Comparison of ENCODE assay signal across 8 cellular contexts in the genomic region with DNA sequence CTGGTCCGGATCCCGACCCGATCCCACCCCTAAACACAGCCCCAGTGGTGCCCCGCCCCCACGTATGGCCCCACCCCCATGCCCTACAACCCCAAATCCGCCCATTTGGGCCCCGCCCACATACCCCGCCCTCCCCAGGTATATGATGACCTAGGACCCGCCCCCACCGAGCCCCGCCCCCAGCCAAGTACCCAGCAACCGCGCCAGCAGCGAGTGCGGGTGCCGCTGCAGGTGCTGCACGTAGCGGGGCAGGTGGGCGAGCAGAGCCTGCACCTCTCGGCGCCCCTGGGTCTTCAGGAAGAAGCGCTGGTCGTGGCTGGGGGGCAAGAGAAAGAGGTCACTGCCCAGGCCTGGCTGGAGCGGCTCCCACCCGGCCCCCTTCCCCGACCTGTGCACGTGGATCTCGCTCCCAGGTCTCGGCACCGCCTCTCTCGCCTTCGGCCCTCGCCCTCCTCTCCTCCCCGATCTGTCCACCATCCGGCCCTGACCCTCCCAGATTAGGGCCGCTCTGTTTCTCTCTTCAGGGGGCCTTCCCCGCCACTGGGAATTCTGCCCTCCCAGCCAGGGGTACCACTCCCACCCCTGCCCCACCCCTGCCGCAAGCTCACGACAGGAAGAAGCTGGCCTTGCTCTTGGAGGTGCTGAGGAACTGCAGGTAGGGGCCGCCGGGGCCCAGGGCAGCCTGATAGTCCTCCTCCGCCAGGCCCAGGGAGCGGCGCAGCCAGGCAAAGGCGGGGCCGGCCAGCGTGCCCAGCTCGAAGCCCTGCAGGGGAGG. TPM values are rescaled to one million over a fixed set of nuclear protein-coding genes. Genes with fewer than 3 reads are reported as not detected.
DNase-seq lines count a peak whose midpoint lies in the region; ATAC-seq, FAIRE-seq and TF ChIP-seq lines count a peak whose summit lies in the region.

No MANE protein-coding gene starts in this region.

- FAIRE-seq in K562 (lab: Jason Lieb, UNC) (no peak), urothelium cell line (lab: Jason Lieb, UNC) (no peak)

- H3K4me3 ChIP-seq in K562 (peak overlapping the region; percentile 35), mucosa of descending colon (no peak overlapping the region), transverse colon (peak overlapping the region in 2 of 4 donors; percentile 21 to 30)

- peak overlapping the region; percentile 86 for H2AFZ ChIP-seq in K562 (ENCODE audit: low read depth, low read length)

- peak overlapping the region in 1 of 2 experiments; percentile 80; a peak in 3 of 4 replicates for H3K9ac ChIP-seq in K562 (ENCODE audit: insufficient read depth in 1 of 2, low read depth in 2 of 2, low read length in 2 of 2)

- intact Hi-C loops in K562 (cut with micrococcal nuclease) (no loop called here), mucosa of descending colon (cut with DNase I, micrococcal nuclease) (loop anchor here in 1 of 2 donors (10.0 kb wide), 1 partner anchor 333 kb away; no protein-coding TSS in a partner anchor), transverse colon (cut with DNase I; ENCODE audit: low total_unique reads) (no loop called here)

- no peaks in the 10 kb centered on the region for H3K36me3 ChIP-seq in K562 (ENCODE audit: control insufficient read depth, insufficient read depth, low read length)
- H3K36me3 ChIP-seq in mucosa of descending colon (ENCODE audit: low read depth), result no peaks in the 10 kb centered on the region
- H3K36me3 ChIP-seq in transverse colon, result no peaks in the 10 kb centered on the region

- peak; percentile 54 for DNase-seq in GM10248 (ENCODE audit: extremely low spot score)
- DNase-seq in T-cell, result peak; percentile 46 to 86 (median 78)
- peak; percentile 82 to 93 (median 92) for DNase-seq in K562 (ENCODE audit: extremely low read depth in 1 of 4, low spot score in 3 of 4)
- peak; percentile 86 to 91 (median 89) for DNase-seq in mucosa of descending colon
- peak; percentile 84 for DNase-seq in transverse colon
- DNase-seq in endothelial cell (ENCODE audit: low spot score), result no peak
- no peak for DNase-seq in urothelium cell line (ENCODE audit: low spot score)

- no peaks in the 10 kb centered on the region for H3K9me1 ChIP-seq in K562 (ENCODE audit: control insufficient read depth, insufficient read depth, low read length)

- TF ChIP-seq RAD21 in K562 (CRISPR knock-in tag; conservative IDR thresholded peaks at IDR 0.05 in 1 of 2, IDR thresholded peaks at IDR 0.05 in 1 of 2), result no peak

- H3K27ac ChIP-seq in K562 (ENCODE audit: extremely low read depth, low read depth, low read length) (no peak overlapping the region), transverse colon (peak overlapping the region in 1 of 4 donors; percentile 12)

- POLR2A ChIA-PET in GM10248 (lab: Yijun Ruan, JAX) (no interaction called here), T-cell (lab: Charles Lee) (interaction anchor here in 1 of 2 donors (0.6 kb wide), 2 partner anchors 128 to 160 kb away, joined by 5 read pairs; no protein-coding TSS in a partner anchor), K562 (lab: Yijun Ruan, JAX) (interaction anchor here (0.6 to 1.4 kb wide), 4 partner anchors 8 to 364 kb away, joined by 3 to 5 read pairs (median 3); no protein-coding TSS in a partner anchor)

- H3K4me3 Mint-ChIP-seq in T-cell, result peak overlapping the region; percentile 64 to 70 (median 66)
- H3K4me3 Mint-ChIP-seq in endothelial cell (ENCODE audit: unreplicated experiment), result no peak overlapping the region

- CTCF ChIA-PET in GM10248 (lab: Yijun Ruan, JAX) (no interaction called here), T-cell (lab: Charles Lee) (interaction anchor here in 1 of 2 donors (0.5 to 0.6 kb wide), 2 partner anchors 13 to 86 kb away, joined by 3 to 4 read pairs; no protein-coding TSS in a partner anchor), K562 (lab: Yijun Ruan, JAX; ENCODE audit: low intra/inter-chr PET ratio) (no interaction called here)

- H3K27me3 Mint-ChIP-seq in T-cell (peaks cover 4 to 5% of the 10 kb centered on the region in 2 donors), endothelial cell (ENCODE audit: unreplicated experiment) (peaks cover 14% of the 10 kb centered on the region)

- H3K9me3 ChIP-seq in K562 (replicated peaks; ENCODE audit: control insufficient read depth, insufficient read depth, low read depth, low read length), result no peaks in the 10 kb centered on the region
- no peaks in the 10 kb centered on the region for H3K9me3 ChIP-seq in mucosa of descending colon
- no peaks in the 10 kb centered on the region for H3K9me3 ChIP-seq in transverse colon

- peaks cover 12 to 32% (median 26%) of the 10 kb centered on the region in 3 donors for H3K4me1 Mint-ChIP-seq in T-cell
- peaks cover 11% of the 10 kb centered on the region for H3K4me1 Mint-ChIP-seq in endothelial cell (ENCODE audit: unreplicated experiment)

- TF ChIP-seq CTCF in GM10248 (IDR thresholded peaks at IDR 0.05; ENCODE audit: control extremely low read depth, extremely low read depth, low read depth, missing control alignments) (no peak), K562 (IDR thresholded peaks at IDR 0.05 in 2 of 3, conservative IDR thresholded peaks at IDR 0.05 in 1 of 3; ENCODE audit: insufficient read depth in 2 of 3, low read depth in 1 of 3, low read length in 3 of 3) (no peak), mucosa of descending colon (IDR thresholded peaks at IDR 0.05) (no peak), transverse colon (IDR thresholded peaks at IDR 0.05) (no peak), endothelial cell (IDR thresholded peaks at IDR 0.05; ENCODE audit: unreplicated experiment) (no peak)

- no peak for TF ChIP-seq EP300 in K562 (IDR thresholded peaks at IDR 0.05; ENCODE audit: low read length)
- TF ChIP-seq EP300 in transverse colon (IDR thresholded peaks at IDR 0.05; ENCODE audit: low read depth), result no peak

- no peaks in the 10 kb centered on the region for H3K79me2 ChIP-seq in K562 (ENCODE audit: control insufficient read depth, insufficient read depth, low read length)

- no peaks in the 10 kb centered on the region for H3K9me3 Mint-ChIP-seq in T-cell
- no peaks in the 10 kb centered on the region for H3K9me3 Mint-ChIP-seq in endothelial cell (ENCODE audit: unreplicated experiment)

- H3K27me3 ChIP-seq in K562 (ENCODE audit: control insufficient read depth in 2 of 2, insufficient read depth in 2 of 2, low read length in 2 of 2) (no peaks in the 10 kb centered on the region), transverse colon (peaks cover 76% of the 10 kb centered on the region)

- H4K20me1 ChIP-seq in K562 (replicated peaks; ENCODE audit: control insufficient read depth, insufficient read depth, low read length), result no peaks in the 10 kb centered on the region

- no peak for TF ChIP-seq POLR2A in K562 (conservative IDR thresholded peaks at IDR 0.05)
- TF ChIP-seq POLR2A in transverse colon (IDR thresholded peaks at IDR 0.05), result no peak

- peak overlapping the region; percentile 76 for H3K4me2 ChIP-seq in K562 (ENCODE audit: insufficient read depth, low read length)

- H3K4me1 ChIP-seq in K562 (replicated peaks in 1 of 2; ENCODE audit: control insufficient read depth in 2 of 2, insufficient read depth in 2 of 2, low read length in 2 of 2) (peaks cover 37 to 63% of the 10 kb centered on the region in 2 experiments), mucosa of descending colon (ENCODE audit: low read depth) (peaks cover 24% of the 10 kb centered on the region), transverse colon (peaks cover 14 to 40% (median 32%) of the 10 kb centered on the region in 4 donors)

- BruUV-seq in K562 (replicated peaks; lab: Mats Ljungman, UMichigan), result no TSS peak

- in situ Hi-C loops in K562 (cut with MboI), result loop anchor here (5.0 to 10.0 kb wide), 2 partner anchors 425 to 713 kb away; no protein-coding TSS in a partner anchor
- in situ Hi-C loops in transverse colon (cut with MboI; ENCODE audit: low pct_ligation_motif_present in 1 of 4, low pct_unique_long_range_greater_than_20kb in 1 of 4, low sequenced_read_pairs in 3 of 4), result loop anchor here in 2 of 4 donors (10.0 kb wide), 1 partner anchor 333 kb away; no protein-coding TSS in a partner anchor

- no peak overlapping the region for H3K27ac Mint-ChIP-seq in T-cell
- H3K27ac Mint-ChIP-seq in endothelial cell (ENCODE audit: unreplicated experiment), result no peak overlapping the region

- H3K36me3 Mint-ChIP-seq in T-cell (no peaks in the 10 kb centered on the region), endothelial cell (ENCODE audit: low read depth, unreplicated experiment) (peaks cover 3% of the 10 kb centered on the region)

- 11% methylated on average over 17 of the region's 48 CpGs for WGBS in K562 (ENCODE audit: insufficient coverage, low coverage, missing lambda C conversion rate)
- WGBS in transverse colon (ENCODE audit: low coverage in 1 of 2), 2 donors, result 11% methylated on average over 35 of the region's 48 CpGs; no CpG with 5 or more reads in 1 of the 2 donors

- ATAC-seq in T-cell (replicated peaks in 1 of 4), result peak; percentile 43 to 60 (median 50)
- ATAC-seq in K562, result peak; percentile 62
- peak; percentile 74 for ATAC-seq in mucosa of descending colon
- ATAC-seq in HG03521 (IDR thresholded peaks at IDR 0.05; ENCODE audit: unreplicated experiment), result no peak

RNA-seq across cellular contexts. Expression of gene PIP5KL1, which starts 2.9 kb away (rescaled TPM):
- total RNA-seq in T-cell (1 to 10 TPM in 4 of 5 donors, under 1 TPM in 1; 0.99 to 5.6 (median 2.6) TPM), K562 (2014; rRNA removed) (2.5 and 3.1 TPM in 2 replicates), K562 (2014; rRNA removed; fragmentation: Illumina TruSeq; extraction: Trizol) (0.80 and 1.2 TPM in 2 replicates), K562 (2015; rRNA removed; fragmentation: Illumina TruSeq; extraction: Trizol) (0.58 and 1.3 TPM in 2 replicates), K562 (2021) (3.0 and 3.7 TPM in 2 replicates), mucosa of descending colon (1 to 10 TPM in 2 of 3 donors, under 1 TPM in 1; 0.58 to 1.9 (median 1.1) TPM), transverse colon (1 to 10 TPM in 1 of 4 donors, not detected in 3; 4.6 TPM), endothelial cell (ENCODE audit: unreplicated experiment) (2.4 TPM)
- total RNA-seq in K562 (2011; cell fraction: chromatin; rRNA removed; ENCODE audit: low replicate concordance), result 4.2 and 9.4 TPM in 2 replicates
- total RNA-seq in K562 (2011; cell fraction: nucleolus; rRNA removed), result 7.7 and 10.1 TPM in 2 replicates
- total RNA-seq in K562 (2011; cell fraction: nucleoplasm; rRNA removed), result 4.3 and 4.5 TPM in 2 replicates
- polyA plus RNA-seq in K562 (2011; rRNA removed) (1.2 and 1.6 TPM in 2 replicates), K562 (2014; fragmentation: Illumina TruSeq; extraction: Trizol) (0.82 and 1.2 TPM in 2 replicates), K562 (2014; fragmentation: Nextera tagmentation; extraction: Ambion mirVana) (under 1 TPM; 0.18 to 0.41 TPM), K562 (2014; rRNA removed) (4.3 and 4.8 TPM in 2 replicates)
- 1.8 and 2.2 TPM in 2 replicates for polyA plus RNA-seq in K562 (2011; cell fraction: cytosol; rRNA removed)
- polyA plus RNA-seq in K562 (2011; cell fraction: nucleus; rRNA removed), result 12.7 and 14.3 TPM in 2 replicates
- 1.7 and 5.0 TPM in 2 replicates for polyA plus RNA-seq in K562 (2012)
- polyA minus RNA-seq in K562 (2011; rRNA and poly(A)+ RNA removed), result 0.75 TPM in 1 of 2 replicates, not detected in the other
- 3.0 TPM in 1 of 2 replicates, not detected in the other for polyA minus RNA-seq in K562 (2011; cell fraction: cytosol; rRNA and poly(A)+ RNA removed)
- 2.6 TPM in 2 replicates for polyA minus RNA-seq in K562 (2011; cell fraction: nucleus; rRNA and poly(A)+ RNA removed)

RNA-seq across cellular contexts. Expression of gene DPM2, which starts 10.0 kb away (rescaled TPM):
- total RNA-seq in T-cell (10 to 100 TPM; 32.3 to 66.5 (median 60.5) TPM), K562 (2014; rRNA removed) (56.6 and 88.7 TPM in 2 replicates), K562 (2014; rRNA removed; fragmentation: Illumina TruSeq; extraction: Trizol) (48.1 and 53.8 TPM in 2 replicates), K562 (2015; rRNA removed; fragmentation: Illumina TruSeq; extraction: Trizol) (71.1 and 73.4 TPM in 2 replicates), K562 (2021) (95.3 and 102 TPM in 2 replicates), mucosa of descending colon (10 to 100 TPM; 23.0 to 30.4 (median 29.4) TPM), transverse colon (100 to 1,000 TPM in 1 of 4 donors, 10 to 100 TPM in 3; 20.6 to 249 (median 26.3) TPM), endothelial cell (ENCODE audit: unreplicated experiment) (31.5 TPM)
- 99.6 and 215 TPM in 2 replicates for total RNA-seq in K562 (2011; cell fraction: chromatin; rRNA removed; ENCODE audit: low replicate concordance)
- total RNA-seq in K562 (2011; cell fraction: nucleolus; rRNA removed), result 168 and 199 TPM in 2 replicates
- 195 and 215 TPM in 2 replicates for total RNA-seq in K562 (2011; cell fraction: nucleoplasm; rRNA removed)
- polyA plus RNA-seq in K562 (2011; rRNA removed) (93.8 and 101 TPM in 2 replicates), K562 (2014; fragmentation: Illumina TruSeq; extraction: Trizol) (126 and 142 TPM in 2 replicates), K562 (2014; fragmentation: Nextera tagmentation; extraction: Ambion mirVana) (10 to 100 TPM; 43.5 to 69.3 TPM), K562 (2014; rRNA removed) (104 and 107 TPM in 2 replicates)
- 131 and 200 TPM in 2 replicates for polyA plus RNA-seq in K562 (2011; cell fraction: cytosol; rRNA removed)
- 142 and 205 TPM in 2 replicates for polyA plus RNA-seq in K562 (2011; cell fraction: nucleus; rRNA removed)
- 83.9 and 86.2 TPM in 2 replicates for polyA plus RNA-seq in K562 (2012)
- 54.4 and 75.4 TPM in 2 replicates for polyA minus RNA-seq in K562 (2011; rRNA and poly(A)+ RNA removed)
- polyA minus RNA-seq in K562 (2011; cell fraction: cytosol; rRNA and poly(A)+ RNA removed), result 56.3 and 59.9 TPM in 2 replicates
- 64.1 and 85.1 TPM in 2 replicates for polyA minus RNA-seq in K562 (2011; cell fraction: nucleus; rRNA and poly(A)+ RNA removed)

RNA-seq across cellular contexts. Expression of gene ST6GALNAC4, which starts 10.8 kb away (rescaled TPM):
- 10 to 100 TPM; 24.9 to 40.7 (median 35.1) TPM for total RNA-seq in T-cell
- 24.9 and 89.8 TPM in 2 replicates for total RNA-seq in K562 (2011; cell fraction: chromatin; rRNA removed; ENCODE audit: low replicate concordance)
- total RNA-seq in K562 (2011; cell fraction: nucleolus; rRNA removed), result 90.4 and 100 TPM in 2 replicates
- total RNA-seq in K562 (2011; cell fraction: nucleoplasm; rRNA removed), result 52.6 and 55.0 TPM in 2 replicates
- 25.5 and 47.2 TPM in 2 replicates for total RNA-seq in K562 (2014; rRNA removed)
- total RNA-seq in K562 (2014; rRNA removed; fragmentation: Illumina TruSeq; extraction: Trizol), result 2.8 and 6.6 TPM in 2 replicates
- total RNA-seq in K562 (2015; rRNA removed; fragmentation: Illumina TruSeq; extraction: Trizol), result 17.2 and 19.0 TPM in 2 replicates
- total RNA-seq in K562 (2021), result 43.1 and 47.1 TPM in 2 replicates
- polyA plus RNA-seq in K562 (2011; rRNA removed), result 14.0 and 19.4 TPM in 2 replicates
- polyA plus RNA-seq in K562 (2011; cell fraction: cytosol; rRNA removed), result 30.0 and 73.0 TPM in 2 replicates
- 34.4 and 63.8 TPM in 2 replicates for polyA plus RNA-seq in K562 (2011; cell fraction: nucleus; rRNA removed)
- 26.5 and 52.2 TPM in 2 replicates for polyA plus RNA-seq in K562 (2012)
- polyA plus RNA-seq in K562 (2014; fragmentation: Illumina TruSeq; extraction: Trizol), result 15.4 and 34.0 TPM in 2 replicates
- polyA plus RNA-seq in K562 (2014; fragmentation: Nextera tagmentation; extraction: Ambion mirVana), result 1 to 10 TPM; 2.6 to 3.4 TPM
- polyA plus RNA-seq in K562 (2014; rRNA removed), result 26.0 and 42.6 TPM in 2 replicates
- 7.5 and 10.6 TPM in 2 replicates for polyA minus RNA-seq in K562 (2011; rRNA and poly(A)+ RNA removed)
- 30.9 and 50.2 TPM in 2 replicates for polyA minus RNA-seq in K562 (2011; cell fraction: cytosol; rRNA and poly(A)+ RNA removed)
- 24.7 and 25.8 TPM in 2 replicates for polyA minus RNA-seq in K562 (2011; cell fraction: nucleus; rRNA and poly(A)+ RNA removed)
- total RNA-seq in mucosa of descending colon, result 10 to 100 TPM; 31.0 to 39.2 (median 37.2) TPM
- total RNA-seq in transverse colon, result 10 to 100 TPM; 16.7 to 66.1 (median 47.3) TPM
- total RNA-seq in endothelial cell (ENCODE audit: unreplicated experiment), result 25.0 TPM

RNA-seq across cellular contexts. Expression of gene ST6GALNAC6, which starts 28.2 kb away (rescaled TPM):
- total RNA-seq in T-cell (100 to 1,000 TPM in 2 of 5 donors, 10 to 100 TPM in 3; 73.0 to 123 (median 86.3) TPM), K562 (2014; rRNA removed) (13.0 and 16.0 TPM in 2 replicates), K562 (2014; rRNA removed; fragmentation: Illumina TruSeq; extraction: Trizol) (6.4 and 8.2 TPM in 2 replicates), K562 (2015; rRNA removed; fragmentation: Illumina TruSeq; extraction: Trizol) (16.8 and 17.0 TPM in 2 replicates), K562 (2021) (17.3 and 18.7 TPM in 2 replicates), mucosa of descending colon (100 to 1,000 TPM; 121 to 266 (median 175) TPM), transverse colon (10 to 100 TPM; 41.0 to 80.4 (median 75.7) TPM), endothelial cell (ENCODE audit: unreplicated experiment) (80.0 TPM)
- total RNA-seq in K562 (2011; cell fraction: chromatin; rRNA removed; ENCODE audit: low replicate concordance), result 18.9 and 41.8 TPM in 2 replicates
- 25.3 and 31.9 TPM in 2 replicates for total RNA-seq in K562 (2011; cell fraction: nucleolus; rRNA removed)
- 19.5 and 22.4 TPM in 2 replicates for total RNA-seq in K562 (2011; cell fraction: nucleoplasm; rRNA removed)
- polyA plus RNA-seq in K562 (2011; rRNA removed) (23.0 and 23.7 TPM in 2 replicates), K562 (2014; fragmentation: Illumina TruSeq; extraction: Trizol) (14.5 and 15.6 TPM in 2 replicates), K562 (2014; fragmentation: Nextera tagmentation; extraction: Ambion mirVana) (under 1 TPM; 0.13 to 0.20 TPM), K562 (2014; rRNA removed) (16.4 and 19.0 TPM in 2 replicates)
- polyA plus RNA-seq in K562 (2011; cell fraction: cytosol; rRNA removed), result 30.5 and 46.9 TPM in 2 replicates
- 51.3 and 78.0 TPM in 2 replicates for polyA plus RNA-seq in K562 (2011; cell fraction: nucleus; rRNA removed)
- polyA plus RNA-seq in K562 (2012), result 13.2 and 13.7 TPM in 2 replicates
- polyA minus RNA-seq in K562 (2011; rRNA and poly(A)+ RNA removed), result 5.5 and 6.3 TPM in 2 replicates
- polyA minus RNA-seq in K562 (2011; cell fraction: cytosol; rRNA and poly(A)+ RNA removed), result 3.5 and 5.2 TPM in 2 replicates
- polyA minus RNA-seq in K562 (2011; cell fraction: nucleus; rRNA and poly(A)+ RNA removed), result 10.4 and 11.2 TPM in 2 replicates

RNA-seq across cellular contexts. Expression of gene AK1, which starts 50.2 kb away (rescaled TPM):
- total RNA-seq in T-cell (10 to 100 TPM; 40.5 to 54.9 (median 50.4) TPM), K562 (2014; rRNA removed) (33.2 and 56.5 TPM in 2 replicates), K562 (2014; rRNA removed; fragmentation: Illumina TruSeq; extraction: Trizol) (15.1 and 22.6 TPM in 2 replicates), K562 (2015; rRNA removed; fragmentation: Illumina TruSeq; extraction: Trizol) (38.7 and 39.0 TPM in 2 replicates), K562 (2021) (67.6 and 71.8 TPM in 2 replicates), mucosa of descending colon (100 to 1,000 TPM in 2 of 3 donors, 10 to 100 TPM in 1; 66.7 to 157 (median 106) TPM), transverse colon (100 to 1,000 TPM in 1 of 4 donors, 10 to 100 TPM in 3; 24.7 to 110 (median 62.4) TPM), endothelial cell (ENCODE audit: unreplicated experiment) (63.3 TPM)
- 1.9 and 7.3 TPM in 2 replicates for total RNA-seq in K562 (2011; cell fraction: chromatin; rRNA removed; ENCODE audit: low replicate concordance)
- 7.1 and 11.2 TPM in 2 replicates for total RNA-seq in K562 (2011; cell fraction: nucleolus; rRNA removed)
- 3.7 and 5.5 TPM in 2 replicates for total RNA-seq in K562 (2011; cell fraction: nucleoplasm; rRNA removed)
- polyA plus RNA-seq in K562 (2011; rRNA removed) (37.2 and 44.6 TPM in 2 replicates), K562 (2014; fragmentation: Illumina TruSeq; extraction: Trizol) (68.8 and 76.7 TPM in 2 replicates), K562 (2014; fragmentation: Nextera tagmentation; extraction: Ambion mirVana) (10 to 100 TPM; 10.1 to 38.9 TPM), K562 (2014; rRNA removed) (58.1 and 73.2 TPM in 2 replicates)
- 48.4 and 109 TPM in 2 replicates for polyA plus RNA-seq in K562 (2011; cell fraction: cytosol; rRNA removed)
- 29.2 and 57.2 TPM in 2 replicates for polyA plus RNA-seq in K562 (2011; cell fraction: nucleus; rRNA removed)
- polyA plus RNA-seq in K562 (2012), result 69.4 and 83.0 TPM in 2 replicates
- polyA minus RNA-seq in K562 (2011; rRNA and poly(A)+ RNA removed), result 10.3 and 14.5 TPM in 2 replicates
- 11.4 and 13.5 TPM in 2 replicates for polyA minus RNA-seq in K562 (2011; cell fraction: cytosol; rRNA and poly(A)+ RNA removed)
- 1.2 and 2.1 TPM in 2 replicates for polyA minus RNA-seq in K562 (2011; cell fraction: nucleus; rRNA and poly(A)+ RNA removed)

Comparison
In these comparisons a context has a peak if more than half of its experiments do, and no peak if none do; other contexts are left out.
1. DNase-seq: peak in GM10248 (single experiment), T-cell (34 of 34), K562 (4 of 4), mucosa of descending colon (3 of 3) and transverse colon (single experiment); none in endothelial cell (single experiment) and urothelium cell line (single experiment).